Comparison of ENCODE assay signal across 7 cellular contexts in the genomic region with DNA sequence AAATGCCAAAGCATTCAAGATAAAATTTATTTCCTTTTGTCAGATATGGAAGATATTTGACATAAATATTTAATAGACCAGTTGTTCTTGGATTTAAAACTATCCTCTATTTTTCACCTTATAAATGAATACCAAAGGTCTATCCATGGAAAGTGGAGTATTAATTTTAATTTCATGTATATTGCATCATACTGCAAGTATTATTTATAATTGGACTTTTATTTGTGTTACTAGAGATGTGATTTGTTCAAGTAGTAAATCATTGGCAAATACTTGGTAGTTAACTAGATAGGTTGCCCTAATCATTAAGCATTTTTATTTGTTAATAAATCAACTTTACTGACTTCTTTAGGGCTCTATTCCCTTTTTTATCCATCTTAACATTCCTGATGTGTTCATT.
"Had no signal": no experiment of that assay in that cellular context is flagged by ENCODE, and none has a peak within 500 bp of the region (broad histone marks: within the 10 kb centered on the region; RNA-seq: fewer than 3 reads in every experiment).

No MANE protein-coding gene starts in this region.

- ATAC-seq: GM12878 had no signal

- DNase-seq: GDM1, GF-D8 had no signal

- H3K4me3 ChIP-seq: GM12878 had no signal

- FAIRE-seq: G401.6, GM12878, GM12891, GM12892, GM18507 had no signal
